ENCODE assay signal across 20 cellular contexts in the genomic region with DNA sequence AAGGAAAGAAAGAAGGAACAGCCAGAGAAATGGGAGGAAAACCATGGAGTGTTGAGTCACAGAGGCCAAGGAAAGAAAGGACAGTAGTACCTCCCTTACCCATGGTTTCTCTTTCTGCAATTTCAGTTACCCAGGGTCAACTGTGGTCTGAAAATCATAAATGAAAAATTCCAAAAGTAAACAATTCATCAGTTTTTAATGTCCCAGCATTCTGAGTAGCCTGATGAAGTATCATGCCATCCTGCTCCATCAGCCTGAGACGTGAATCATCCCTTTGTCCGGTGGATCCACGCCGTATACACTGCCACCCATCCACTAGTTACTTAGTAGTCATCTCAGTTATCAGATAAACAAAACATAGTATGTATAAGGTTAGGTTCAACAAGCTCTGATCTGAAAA.
DNase-seq lines count a peak whose midpoint lies in the region; ATAC-seq and TF ChIP-seq lines count a peak whose summit lies in the region.
"Had no signal": no experiment of that assay in that cellular context is flagged by ENCODE, and none has a peak within 500 bp of the region (broad histone marks: within the 10 kb centered on the region; RNA-seq: fewer than 3 reads in every experiment).

No MANE protein-coding gene starts in this region.

- intact Hi-C loops in left lung (cut with DNase I) (no loop called here), prostate gland (cut with DNase I) (no loop called here)

- H3K27me3 ChIP-seq in GM23248 (replicated peaks; ENCODE audit: insufficient read depth) (no peaks in the 10 kb centered on the region), left lung (no peaks in the 10 kb centered on the region), prostate gland (replicated peaks; ENCODE audit: insufficient read depth) (no peaks in the 10 kb centered on the region)
- H3K27me3 ChIP-seq: tibial nerve had no signal

- H3K9ac ChIP-seq in GM23248: no peak overlapping the region
- H3K9ac ChIP-seq: KMS-11 had no signal

- no peak overlapping the region for H3K4me2 ChIP-seq in GM23248 (ENCODE audit: unreplicated experiment)
- H3K4me2 ChIP-seq: KMS-11 had no signal

- in situ Hi-C loops in GM23248 (cut with MboI): no loop called here

- TF ChIP-seq POLR2A in prostate gland (IDR thresholded peaks at IDR 0.05): no peak

- H3K4me3 ChIP-seq in GM23248 (no peak overlapping the region), fibroblast of mammary gland (ENCODE audit: control insufficient read depth, low read depth, low read length) (no peak overlapping the region), skeletal muscle cell (ENCODE audit: low read depth, low read length) (no peak overlapping the region), left lung (no peak overlapping the region), prostate gland (no peak overlapping the region)
- H3K4me3 ChIP-seq: tibial nerve had no signal

- no peaks in the 10 kb centered on the region for H3K4me1 ChIP-seq in GM23248 (ENCODE audit: insufficient read depth)
- H3K4me1 ChIP-seq in left lung: no peaks in the 10 kb centered on the region
- H3K4me1 ChIP-seq in prostate gland (replicated peaks): no peaks in the 10 kb centered on the region
- H3K4me1 ChIP-seq: tibial nerve had no signal

- no peaks in the 10 kb centered on the region for H3K9me2 ChIP-seq in GM23248 (ENCODE audit: insufficient read depth)

- TF ChIP-seq CTCF in fibroblast of mammary gland (conservative IDR thresholded peaks at IDR 0.05; ENCODE audit: control insufficient read depth, insufficient read depth, low read depth, low read length): no peak
- TF ChIP-seq CTCF in left lung (IDR thresholded peaks at IDR 0.05): no peak
- no peak for TF ChIP-seq CTCF in prostate gland (IDR thresholded peaks at IDR 0.05)

- H3K36me3 ChIP-seq in GM23248 (ENCODE audit: low read depth) (no peaks in the 10 kb centered on the region), left lung (no peaks in the 10 kb centered on the region), prostate gland (no peaks in the 10 kb centered on the region)
- H3K36me3 ChIP-seq: tibial nerve had no signal

- H3F3A ChIP-seq in GM23248 (ENCODE audit: insufficient read depth): no peaks in the 10 kb centered on the region

- DNase-seq in GM23248 (peak; percentile 6), RPMI7951 (ENCODE audit: low read depth) (peak; percentile 10), fibroblast of mammary gland (ENCODE audit: low read depth) (peak; percentile 25), skeletal muscle cell (ENCODE audit: low read depth) (peak; percentile 36), left lung (no peak), prostate gland (ENCODE audit: low spot score) (no peak)
- DNase-seq: activated gamma-delta T cell treated with Interleukin-2 at 50 U/mL for 16 hours; anterior cingulate cortex; H7; NCI-H1092 treated with DMSO at 0.1 percent for 48 hours; NCI-H69; OCI-M1; stimulated activated CD4-positive, alpha-beta T cell treated with anti-CD3 and anti-CD28 coated beads, Interleukin-15, amount 100 ng/mL, for 24 hours; stimulated activated naive CD4-positive, alpha-beta T cell; T-helper 9 cell had no signal

- no peak overlapping the region for H2AFZ ChIP-seq in GM23248

- ATAC-seq in left lung (no peak), HG03520 (IDR thresholded peaks at IDR 0.05; ENCODE audit: unreplicated experiment) (no peak), GM18909 (IDR thresholded peaks at IDR 0.05; ENCODE audit: poor library complexity, unreplicated experiment) (no peak)
- ATAC-seq: left lobe of liver had no signal

- no peaks in the 10 kb centered on the region for H4K20me1 ChIP-seq in GM23248 (ENCODE audit: insufficient read depth)

- H3K27ac ChIP-seq in GM23248: no peak overlapping the region
- H3K27ac ChIP-seq in left lung: no peak overlapping the region
- H3K27ac ChIP-seq in prostate gland: no peak overlapping the region
- H3K27ac ChIP-seq: KMS-11, tibial nerve had no signal

- H3K9me3 ChIP-seq in GM23248 (ENCODE audit: low read depth): no peaks in the 10 kb centered on the region
- H3K9me3 ChIP-seq in left lung: no peaks in the 10 kb centered on the region
- no peaks in the 10 kb centered on the region for H3K9me3 ChIP-seq in prostate gland
- H3K9me3 ChIP-seq: tibial nerve had no signal

- 50 to 52% methylated on average over 4 of the region's 4 CpGs for WGBS in GM23248 (ENCODE audit: low coverage in 1 of 2, low lambda C conversion rate in 2 of 2, missing lambda C conversion rate in 2 of 2), 2 experiments
- WGBS in prostate gland: 88% methylated on average over 4 of the region's 4 CpGs

- H3K79me2 ChIP-seq in GM23248 (ENCODE audit: insufficient read depth): no peaks in the 10 kb centered on the region

Comparison
In these comparisons a context has a peak if more than half of its experiments do, and no peak if none do; other contexts are left out.
1. DNase-seq: peak in GM23248 (single experiment), RPMI7951 (single experiment), fibroblast of mammary gland (single experiment) and skeletal muscle cell (single experiment); none in left lung (0 of 2) and prostate gland (single experiment).